In the genomic region with DNA sequence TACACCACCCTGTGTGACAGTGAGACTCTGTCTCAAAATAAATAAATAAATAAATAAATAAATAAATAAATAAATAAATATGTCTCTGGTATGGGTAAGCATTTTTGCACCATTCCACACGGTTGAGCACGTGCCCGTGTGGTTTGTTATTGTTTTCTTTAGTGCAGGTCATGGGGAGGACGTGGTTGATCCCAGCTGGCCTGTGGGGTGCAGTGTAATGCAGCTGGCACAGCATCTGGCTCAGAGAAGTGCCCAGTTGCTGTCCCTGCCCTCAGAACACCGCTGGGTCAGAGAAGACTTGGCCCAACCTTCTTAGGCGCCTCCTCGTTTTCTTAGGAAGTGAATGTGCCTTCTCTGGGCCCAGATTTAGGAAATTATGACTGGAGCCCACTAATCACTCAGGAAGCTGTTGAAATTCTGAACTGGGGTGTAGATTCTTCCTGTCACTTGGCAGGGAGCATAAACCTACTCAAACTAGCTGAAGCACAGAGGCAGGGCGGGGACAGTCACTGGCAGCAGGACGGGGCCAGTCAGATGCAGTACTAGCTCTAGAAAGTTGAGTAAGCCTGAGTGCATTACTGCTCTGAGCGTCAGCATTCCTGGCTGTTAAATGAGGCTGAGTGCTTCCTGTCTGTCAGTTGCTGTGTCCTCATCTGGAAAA, we compare ENCODE assay signal across 8 cellular contexts.
DNase-seq lines count a peak whose midpoint lies in the region; FAIRE-seq and TF ChIP-seq lines count a peak whose summit lies in the region.

No MANE protein-coding gene starts in this region.

- peaks cover 3% of the 10 kb centered on the region for H3K36me3 Mint-ChIP-seq in astrocyte (ENCODE audit: low read depth, unreplicated experiment)
- no peaks in the 10 kb centered on the region for H3K36me3 Mint-ChIP-seq in activated T-cell treated with anti-CD3 and anti-CD28 coated beads, Interleukin-2, amount 50 U/mL, for 24 hours (ENCODE audit: low read depth)

- peak overlapping the region; percentile 25; the same call in 1 of the 2 replicates for H3K27ac ChIP-seq in HL-60 (replicated peaks)
- H3K27ac ChIP-seq in astrocyte (ENCODE audit: low read depth, low read length) = peak overlapping the region; percentile 51
- peak overlapping the region; percentile 76 to 93 for H3K27ac ChIP-seq in kidney (ENCODE audit: low read depth in 2 of 2, low read length in 2 of 2)
- H3K27ac ChIP-seq in thymus (ENCODE audit: low read depth) = peak overlapping the region; percentile 73

- H3K9ac ChIP-seq in astrocyte (ENCODE audit: low read length) (peak overlapping the region; percentile 30), kidney (ENCODE audit: low read length in 2 of 2) (peak overlapping the region in 1 of 2 donors; percentile 60)

- peaks cover 7% of the 10 kb centered on the region for H4K20me1 ChIP-seq in astrocyte (ENCODE audit: insufficient read depth, low read length)

- H3K9me3 ChIP-seq in astrocyte (ENCODE audit: insufficient read depth, low read depth, low read length) = no peaks in the 10 kb centered on the region
- no peaks in the 10 kb centered on the region for H3K9me3 ChIP-seq in kidney (ENCODE audit: control insufficient read depth in 1 of 2, low read length in 2 of 2)
- no peaks in the 10 kb centered on the region for H3K9me3 ChIP-seq in thymus (ENCODE audit: control insufficient read depth)

- peak overlapping the region; percentile 39 for H3K4me2 ChIP-seq in astrocyte (ENCODE audit: low read length)

- no peak for TF ChIP-seq CTCF in HL-60 (IDR thresholded peaks at IDR 0.05; ENCODE audit: insufficient read depth, low read length)
- no peak for TF ChIP-seq CTCF in astrocyte (IDR thresholded peaks at IDR 0.05; ENCODE audit: insufficient read depth, low read depth, low read length)
- no peak for TF ChIP-seq CTCF in kidney (IDR thresholded peaks at IDR 0.05; ENCODE audit: borderline replicate concordance, extremely low read depth, insufficient read depth)

- H3K4me1 ChIP-seq in astrocyte (ENCODE audit: insufficient read depth, low read length) = peaks cover 17% of the 10 kb centered on the region
- H3K4me1 ChIP-seq in kidney (ENCODE audit: control insufficient read depth in 1 of 2, insufficient read depth in 1 of 2, low read depth in 1 of 2, low read length in 2 of 2) = peaks cover 45 to 54% of the 10 kb centered on the region in 2 donors
- peaks cover 3% of the 10 kb centered on the region for H3K4me1 ChIP-seq in thymus (ENCODE audit: control insufficient read depth, insufficient read depth, low read length)

- DNase-seq in HL-60 (ENCODE audit: low read depth in 1 of 2, low spot score in 1 of 2) (peak; percentile 51 to 73), astrocyte (ENCODE audit: low read depth) (peak; percentile 80), kidney (peak; percentile 93), superior temporal gyrus (ENCODE audit: extremely low spot score) (no peak), NCI-H69 (lab: John Stamatoyannopoulos, UW) (no peak), DMS114 treated with DMSO at 0.1 percent for 48 hours (lab: John Stamatoyannopoulos, UW; ENCODE audit: unreplicated experiment) (no peak)
- no peak for DNase-seq in activated T-cell treated with anti-CD3 and anti-CD28 coated beads, Interleukin-2, amount 50 U/mL, for 24 hours

- FAIRE-seq in astrocyte (lab: Jason Lieb, UNC) (peak; percentile 13), kidney (lab: Jason Lieb, UNC) (no peak)

- WGBS in thymus = 79% methylated on average over 10 of the region's 10 CpGs

- intact Hi-C loops in kidney (cut with DNase I) = loop anchor here (10.0 kb wide), 1 partner anchor 108 kb away; no protein-coding TSS in a partner anchor

- no peaks in the 10 kb centered on the region for H3K27me3 ChIP-seq in HL-60 (ENCODE audit: insufficient read depth, poor library complexity, severe bottlenecking)
- H3K27me3 ChIP-seq in astrocyte (ENCODE audit: insufficient read depth, low read length) = no peaks in the 10 kb centered on the region
- no peaks in the 10 kb centered on the region for H3K27me3 ChIP-seq in thymus (ENCODE audit: control insufficient read depth, insufficient read depth)

- H3K27me3 Mint-ChIP-seq in astrocyte (ENCODE audit: low read depth, unreplicated experiment) = peaks cover 7% of the 10 kb centered on the region
- H3K27me3 Mint-ChIP-seq in activated T-cell treated with anti-CD3 and anti-CD28 coated beads, Interleukin-2, amount 50 U/mL, for 24 hours = no peaks in the 10 kb centered on the region

- H3K9me3 Mint-ChIP-seq in astrocyte (ENCODE audit: unreplicated experiment) = no peaks in the 10 kb centered on the region
- H3K9me3 Mint-ChIP-seq in activated T-cell treated with anti-CD3 and anti-CD28 coated beads, Interleukin-2, amount 50 U/mL, for 24 hours = no peaks in the 10 kb centered on the region

- H3K27ac Mint-ChIP-seq in astrocyte (ENCODE audit: unreplicated experiment) = peak overlapping the region; percentile 1
- no peak overlapping the region for H3K27ac Mint-ChIP-seq in activated T-cell treated with anti-CD3 and anti-CD28 coated beads, Interleukin-2, amount 50 U/mL, for 24 hours

- no peak overlapping the region for H3K4me3 Mint-ChIP-seq in astrocyte (ENCODE audit: unreplicated experiment)
- H3K4me3 Mint-ChIP-seq in activated T-cell treated with anti-CD3 and anti-CD28 coated beads, Interleukin-2, amount 50 U/mL, for 24 hours = no peak overlapping the region

- H2AFZ ChIP-seq in astrocyte (ENCODE audit: low read depth, low read length) = no peak overlapping the region

- no peaks in the 10 kb centered on the region for H3K79me2 ChIP-seq in astrocyte (ENCODE audit: insufficient read depth, low read length)

- H3K4me3 ChIP-seq in HL-60 (replicated peaks; ENCODE audit: insufficient read depth, low read length) = no peak overlapping the region
- H3K4me3 ChIP-seq in astrocyte (ENCODE audit: insufficient read depth, low read depth, low read length) = no peak overlapping the region
- no peak overlapping the region for H3K4me3 ChIP-seq in kidney (ENCODE audit: low read length in 2 of 2)
- no peak overlapping the region for H3K4me3 ChIP-seq in thymus (ENCODE audit: low read length)

- H3K36me3 ChIP-seq in astrocyte (ENCODE audit: insufficient read depth, low read length) = no peaks in the 10 kb centered on the region
- peaks cover 3 to 8% of the 10 kb centered on the region in 2 donors for H3K36me3 ChIP-seq in kidney (ENCODE audit: control insufficient read depth in 1 of 2, insufficient read depth in 2 of 2, low read length in 2 of 2)
- peaks cover 20% of the 10 kb centered on the region for H3K36me3 ChIP-seq in thymus (ENCODE audit: control insufficient read depth, insufficient read depth)

- H3K4me1 Mint-ChIP-seq in astrocyte (ENCODE audit: low read depth, unreplicated experiment) = peaks cover 8% of the 10 kb centered on the region
- peaks cover 14% of the 10 kb centered on the region for H3K4me1 Mint-ChIP-seq in activated T-cell treated with anti-CD3 and anti-CD28 coated beads, Interleukin-2, amount 50 U/mL, for 24 hours (ENCODE audit: low read depth)

Comparison
In these comparisons a context has a peak if more than half of its experiments do, and no peak if none do; other contexts are left out.
1. DNase-seq: peak in HL-60 (2 of 2), astrocyte (single experiment) and kidney (single experiment); none in activated T-cell treated with anti-CD3 and anti-CD28 coated beads, Interleukin-2, amount 50 U/mL, for 24 hours (single experiment), superior temporal gyrus (single experiment), NCI-H69 (single experiment) and DMS114 treated with DMSO at 0.1 percent for 48 hours (single experiment).
2. H3K27ac ChIP-seq: peak in every context shown above with its lines; median percentile 84 in kidney; 73 in thymus; 51 in astrocyte; 25 in HL-60.